In genomic region chr11:43311791-43312607, GRCh38 we compare ENCODE assay signal across 8 cellular contexts. TPM values are rescaled to one million over a fixed set of nuclear protein-coding genes. Genes with fewer than 3 reads are reported as not detected.
DNase-seq lines count a peak whose midpoint lies in the region; ATAC-seq and TF ChIP-seq lines count a peak whose summit lies in the region.

API5 (plus strand) TSS chr11:43311996; CDS start chr11:43312128, 132 bp downstream.

- H3K9me3 Mint-ChIP-seq in CD8-positive, alpha-beta T cell: no peaks in the 10 kb centered on the region
- H3K9me3 Mint-ChIP-seq in activated CD4-positive, alpha-beta memory T cell treated with anti-CD3 and anti-CD28 coated beads for 36 hours: no peaks in the 10 kb centered on the region

- peak; percentile 94 for ATAC-seq in CD8-positive, alpha-beta T cell
- peak; percentile 97 for ATAC-seq in GM19452 (IDR thresholded peaks at IDR 0.05; ENCODE audit: unreplicated experiment)
- peak; percentile 99 to 100 (median 100) for ATAC-seq in right lobe of liver

- CTCF ChIA-PET in CD8-positive, alpha-beta T cell (lab: Charles Lee): interaction anchor here (0.5 to 2.5 kb wide), 12 partner anchors 14 to 489 kb away, joined by 3 to 11 read pairs (median 3); partner anchors contain the start of gene TTC17
- CTCF ChIA-PET in activated CD4-positive, alpha-beta memory T cell treated with anti-CD3 and anti-CD28 coated beads for 36 hours (lab: Charles Lee): interaction anchor here (0.7 to 3.2 kb wide), 16 partner anchors 9 to 109 kb away, joined by 3 to 51 read pairs (median 5); partner anchors contain the start of gene TTC17

- H3K4me3 ChIP-seq in CD8-positive, alpha-beta T cell (ENCODE audit: low read depth, low read length): peak within 1 kb of the TSS; percentile 85
- H3K4me3 ChIP-seq in duodenal mucosa (ENCODE audit: low read depth in 1 of 2, low read length in 2 of 2) (peak within 1 kb of the TSS; percentile 91 to 95), right lobe of liver (peak within 1 kb of the TSS; percentile 92 to 95 (median 94))

- peaks cover 9% of the 10 kb centered on the region for H3K36me3 Mint-ChIP-seq in CD8-positive, alpha-beta T cell
- peaks cover 4% of the 10 kb centered on the region for H3K36me3 Mint-ChIP-seq in activated CD4-positive, alpha-beta memory T cell treated with anti-CD3 and anti-CD28 coated beads for 36 hours

- no peaks in the 10 kb centered on the region for H3K36me3 ChIP-seq in CD8-positive, alpha-beta T cell (ENCODE audit: insufficient read depth, low read length)
- H3K36me3 ChIP-seq in duodenal mucosa (ENCODE audit: control insufficient read depth in 1 of 2, insufficient read depth in 2 of 2, low read length in 2 of 2) (no peaks in the 10 kb centered on the region), right lobe of liver (no peaks in the 10 kb centered on the region)

- 0% methylated on average over 23 of the region's 60 CpGs for WGBS in right lobe of liver (ENCODE audit: insufficient coverage, low coverage, low lambda C conversion rate, missing lambda C conversion rate)

- peak within 1 kb of the TSS; percentile 92 for H3K4me3 Mint-ChIP-seq in CD8-positive, alpha-beta T cell
- peak within 1 kb of the TSS; percentile 99 for H3K4me3 Mint-ChIP-seq in activated CD4-positive, alpha-beta memory T cell treated with anti-CD3 and anti-CD28 coated beads for 36 hours

- H3K4me1 Mint-ChIP-seq in CD8-positive, alpha-beta T cell (ENCODE audit: low read depth): peaks cover 50% of the 10 kb centered on the region
- H3K4me1 Mint-ChIP-seq in activated CD4-positive, alpha-beta memory T cell treated with anti-CD3 and anti-CD28 coated beads for 36 hours (ENCODE audit: low read depth): peaks cover 46% of the 10 kb centered on the region

- no peaks in the 10 kb centered on the region for H3K27me3 Mint-ChIP-seq in CD8-positive, alpha-beta T cell (ENCODE audit: low read depth)
- no peaks in the 10 kb centered on the region for H3K27me3 Mint-ChIP-seq in activated CD4-positive, alpha-beta memory T cell treated with anti-CD3 and anti-CD28 coated beads for 36 hours

- H3K9me3 ChIP-seq in CD8-positive, alpha-beta T cell (ENCODE audit: low read length): no peaks in the 10 kb centered on the region
- H3K9me3 ChIP-seq in duodenal mucosa (ENCODE audit: control insufficient read depth in 1 of 2, low read length in 2 of 2) (no peaks in the 10 kb centered on the region), right lobe of liver (no peaks in the 10 kb centered on the region)

- TF ChIP-seq CTCF in CD8-positive, alpha-beta T cell (IDR thresholded peaks at IDR 0.05): peak; percentile 63
- TF ChIP-seq CTCF in right lobe of liver (IDR thresholded peaks at IDR 0.05): peak; percentile 66 to 81 (median 78)

- POLR2A ChIA-PET in CD8-positive, alpha-beta T cell (lab: Charles Lee): interaction anchor here (1.0 to 1.7 kb wide), 2 partner anchors 47 to 368 kb away, joined by 5 to 30 read pairs; partner anchors contain the start of genes HSD17B12 and TTC17
- POLR2A ChIA-PET in activated CD4-positive, alpha-beta memory T cell treated with anti-CD3 and anti-CD28 coated beads for 36 hours (lab: Charles Lee): interaction anchor here (1.1 to 3.4 kb wide), 2 partner anchors 47 to 107 kb away, joined by 4 to 30 read pairs; partner anchors contain the start of gene TTC17

- peaks cover 34% of the 10 kb centered on the region for H3K4me1 ChIP-seq in CD8-positive, alpha-beta T cell (ENCODE audit: insufficient read depth, low read length)
- H3K4me1 ChIP-seq in duodenal mucosa (ENCODE audit: control insufficient read depth in 1 of 2, insufficient read depth in 2 of 2, low read length in 2 of 2): peaks cover 13 to 19% of the 10 kb centered on the region in 2 donors
- peaks cover 0 to 12% (median 5%) of the 10 kb centered on the region in 4 donors for H3K4me1 ChIP-seq in right lobe of liver

- intact Hi-C loops in CD8-positive, alpha-beta T cell (cut with DNase I, micrococcal nuclease): loop anchor here (1.0 to 5.0 kb wide), 9 partner anchors 46 to 1835 kb away; partner anchors contain the start of genes ALKBH3 (in 2 of the 2), HSD17B12 (in 2 of the 2), PRDM11 (in 2 of the 2) and TTC17 (in 2 of the 2)
- intact Hi-C loops in activated CD4-positive, alpha-beta memory T cell treated with anti-CD3 and anti-CD28 coated beads for 36 hours (cut with micrococcal nuclease): loop anchor here (1.0 to 5.0 kb wide), 8 partner anchors 46 to 555 kb away; partner anchors contain the start of genes HSD17B12 and TTC17
- intact Hi-C loops in right lobe of liver (cut with DNase I): no loop called here

- DNase-seq in CD8-positive, alpha-beta T cell: peak; percentile 84 to 93 (median 90)
- DNase-seq in HK-2 (ENCODE audit: unreplicated experiment) (peak; percentile 89), NCI-H82 treated with DMSO at 0.1 percent for 48 hours (lab: John Stamatoyannopoulos, UW; ENCODE audit: unreplicated experiment) (peak; percentile 83), right lobe of liver (peak; percentile 93 to 94 (median 93))
- peak; percentile 96 for DNase-seq in activated CD4-positive, alpha-beta memory T cell treated with anti-CD3 and anti-CD28 coated beads for 36 hours
- DNase-seq in stimulated activated CD4-positive, alpha-beta T cell treated with anti-CD3 and anti-CD28 coated beads, Interleukin-4, amount 100 ng/mL, for 4 hours: peak; percentile 87 to 92

- H3K27ac ChIP-seq in CD8-positive, alpha-beta T cell (ENCODE audit: low read depth, low read length): peak within 1 kb of the TSS; percentile 75
- H3K27ac ChIP-seq in duodenal mucosa (ENCODE audit: low read depth, low read length): peak within 1 kb of the TSS; percentile 78
- peak within 1 kb of the TSS; percentile 63 to 74 (median 72) for H3K27ac ChIP-seq in right lobe of liver

- peak within 1 kb of the TSS; percentile 88 for H3K27ac Mint-ChIP-seq in CD8-positive, alpha-beta T cell
- peak within 1 kb of the TSS; percentile 82 for H3K27ac Mint-ChIP-seq in activated CD4-positive, alpha-beta memory T cell treated with anti-CD3 and anti-CD28 coated beads for 36 hours

- H3K9ac ChIP-seq in duodenal mucosa (ENCODE audit: low read depth in 1 of 2, low read length in 2 of 2): peak within 1 kb of the TSS; percentile 93 to 96

- peak; percentile 80 for TF ChIP-seq POLR2A in right lobe of liver (IDR thresholded peaks at IDR 0.05)

- H3K27me3 ChIP-seq in CD8-positive, alpha-beta T cell (ENCODE audit: insufficient read depth, low read length): no peaks in the 10 kb centered on the region
- H3K27me3 ChIP-seq in duodenal mucosa (ENCODE audit: control insufficient read depth in 1 of 2, insufficient read depth in 2 of 2, low read length in 2 of 2): no peaks in the 10 kb centered on the region
- H3K27me3 ChIP-seq in right lobe of liver: no peaks in the 10 kb centered on the region

RNA-seq across cellular contexts. Expression of gene API5, which starts in this region (rescaled TPM):
- total RNA-seq in CD8-positive, alpha-beta T cell: 10 to 100 TPM; 78.4 to 80.6 TPM
- total RNA-seq in activated CD4-positive, alpha-beta memory T cell treated with anti-CD3 and anti-CD28 coated beads for 36 hours: 100 to 1,000 TPM; 154 to 166 TPM
- 10 to 100 TPM; 42.2 to 55.5 (median 49.6) TPM for total RNA-seq in right lobe of liver

Comparison
In these comparisons a context has a peak if more than half of its experiments do, and no peak if none do; other contexts are left out.
1. Peak in every context shown above with its lines: DNase-seq, ATAC-seq, H3K4me3 ChIP-seq and H3K27ac ChIP-seq.
2. intact Hi-C loops: an anchor here in CD8-positive, alpha-beta T cell (1.0 to 5.0 kb wide) and activated CD4-positive, alpha-beta memory T cell treated with anti-CD3 and anti-CD28 coated beads for 36 hours (1.0 to 5.0 kb wide); none called in right lobe of liver.